13 cellular contexts compared by ENCODE assay signal in the genomic region with DNA sequence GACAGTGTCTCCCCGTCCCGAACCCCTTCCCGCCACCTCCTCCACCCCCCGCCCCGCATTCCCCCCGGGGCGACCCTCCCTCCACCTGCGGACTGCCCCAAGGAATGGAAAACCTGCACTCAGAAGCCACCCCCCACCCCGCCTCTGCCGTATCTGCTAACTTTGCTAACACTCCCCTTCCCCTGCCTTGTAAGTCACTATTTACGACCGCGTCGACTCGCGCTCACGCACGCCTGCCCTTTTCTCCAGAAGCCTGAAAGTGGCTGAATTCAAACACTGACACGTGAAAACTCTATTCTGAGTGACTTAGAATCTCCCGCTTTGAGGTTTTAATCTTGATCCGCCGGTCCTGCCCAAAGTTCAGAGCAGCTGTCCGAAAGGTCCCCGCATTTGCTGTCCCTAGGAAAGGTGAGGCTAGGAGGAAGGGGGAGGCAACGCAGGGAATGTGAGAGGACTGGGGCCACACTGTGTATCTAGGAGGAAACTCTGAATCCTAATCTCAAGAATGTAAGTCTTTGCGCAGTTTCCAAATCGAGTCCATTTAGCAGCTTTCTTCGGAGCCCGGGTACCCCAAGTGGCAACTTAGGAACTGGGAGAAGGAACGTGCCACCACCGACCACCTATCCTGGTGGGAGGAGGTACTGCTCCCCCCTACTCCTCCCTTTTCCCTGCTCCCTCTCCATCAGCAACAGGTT. TPM values are rescaled to one million over a fixed set of nuclear protein-coding genes. Genes with fewer than 3 reads are reported as not detected.
DNase-seq lines count a peak whose midpoint lies in the region; ATAC-seq, FAIRE-seq and TF ChIP-seq lines count a peak whose summit lies in the region.
"Had no signal": no experiment of that assay in that cellular context is flagged by ENCODE, and none has a peak within 500 bp of the region (broad histone marks: within the 10 kb centered on the region; RNA-seq: fewer than 3 reads in every experiment).

No MANE protein-coding gene starts in this region.

- intact Hi-C loops in endothelial cell of umbilical vein (cut with micrococcal nuclease), result no loop called here

- no TSS peak for BruUV-seq in endothelial cell of umbilical vein (replicated peaks; lab: Mats Ljungman, UMichigan)

- H3K9me2 ChIP-seq in SK-N-SH, result no peaks in the 10 kb centered on the region

- TF ChIP-seq POLR2A in endothelial cell of umbilical vein (IDR thresholded peaks at IDR 0.05; ENCODE audit: low read depth, low read length), result no peak

- no peaks in the 10 kb centered on the region for H3K9me1 ChIP-seq in endothelial cell of umbilical vein (replicated peaks; ENCODE audit: control insufficient read depth, extremely low read depth, insufficient read depth, low read length)

- H3K27ac ChIP-seq in SK-N-SH (ENCODE audit: low read depth in 2 of 2, low read length in 1 of 2) (no peak overlapping the region), endothelial cell of umbilical vein (ENCODE audit: insufficient read depth, low read depth, low read length) (no peak overlapping the region)
- H3K27ac ChIP-seq: skin epidermis, VCaP had no signal

- H3K27me3 ChIP-seq in SK-N-SH (ENCODE audit: insufficient read depth) (no peaks in the 10 kb centered on the region), endothelial cell of umbilical vein (ENCODE audit: control insufficient read depth in 2 of 2, insufficient read depth in 2 of 2, low read length in 2 of 2) (peaks cover 72 to 82% of the 10 kb centered on the region in 2 experiments), neuron (ENCODE audit: insufficient read depth, low read length) (no peaks in the 10 kb centered on the region)

- peaks cover 0 to 21% of the 10 kb centered on the region in 2 experiments; a peak in 2 of 4 replicates for H3K4me1 ChIP-seq in SK-N-SH (ENCODE audit: control insufficient read depth in 1 of 2, insufficient read depth in 2 of 2, low read depth in 1 of 2, low read length in 1 of 2)
- no peaks in the 10 kb centered on the region for H3K4me1 ChIP-seq in endothelial cell of umbilical vein (ENCODE audit: control insufficient read depth, extremely low read depth, insufficient read depth, low read length)
- H3K4me1 ChIP-seq in neuron (ENCODE audit: insufficient read depth, low read length), result peaks cover 39% of the 10 kb centered on the region

- no peak for ATAC-seq in GM21381 (IDR thresholded peaks at IDR 0.05; ENCODE audit: unreplicated experiment)
- ATAC-seq: HCT116 had no signal

- H3F3A ChIP-seq in SK-N-SH (replicated peaks; ENCODE audit: insufficient read depth), result peaks cover 10% of the 10 kb centered on the region

- TF ChIP-seq RAD21 in SK-N-SH (IDR thresholded peaks at IDR 0.05; ENCODE audit: low read length), result no peak

- H4K20me1 ChIP-seq in SK-N-SH (ENCODE audit: insufficient read depth), result no peaks in the 10 kb centered on the region
- H4K20me1 ChIP-seq in endothelial cell of umbilical vein (replicated peaks; ENCODE audit: control insufficient read depth, extremely low read depth, insufficient read depth, low read length), result no peaks in the 10 kb centered on the region

- CTCF ChIA-PET in SK-N-SH (lab: Yijun Ruan, JAX), result no interaction called here
- CTCF ChIA-PET in endothelial cell of umbilical vein (lab: Charles Lee), result no interaction called here

- H3K4me2 ChIP-seq in SK-N-SH (peak overlapping the region; percentile 89), endothelial cell of umbilical vein (ENCODE audit: insufficient read depth, low read length) (no peak overlapping the region)

- H2AFZ ChIP-seq in SK-N-SH (ENCODE audit: low read depth) (peak overlapping the region; percentile 74; the same call in 1 of the 2 replicates), endothelial cell of umbilical vein (ENCODE audit: low read depth, low read length) (no peak overlapping the region), neuron (ENCODE audit: low read depth, low read length) (no peak overlapping the region)

- TF ChIP-seq EP300 in SK-N-SH (IDR thresholded peaks at IDR 0.05; ENCODE audit: borderline replicate concordance in 1 of 2, low read depth in 1 of 2, low read length in 1 of 2), result no peak

- TF ChIP-seq CTCF in GM13976 (IDR thresholded peaks at IDR 0.05; ENCODE audit: borderline replicate concordance, control extremely low read depth, extremely low read depth, insufficient read depth, missing control alignments), result no peak
- TF ChIP-seq CTCF in SK-N-SH (IDR thresholded peaks at IDR 0.05), result no peak
- TF ChIP-seq CTCF in endothelial cell of umbilical vein (IDR thresholded peaks at IDR 0.05; ENCODE audit: extremely low read depth in 1 of 2, insufficient read depth in 1 of 2, low read depth in 1 of 2, low read length in 2 of 2), result no peak

- H3K36me3 ChIP-seq in SK-N-SH (replicated peaks in 1 of 2; ENCODE audit: control insufficient read depth in 1 of 2, insufficient read depth in 2 of 2, low read length in 1 of 2) (no peaks in the 10 kb centered on the region), endothelial cell of umbilical vein (ENCODE audit: control insufficient read depth in 2 of 2, extremely low read depth in 1 of 2, insufficient read depth in 2 of 2, low read length in 2 of 2) (no peaks in the 10 kb centered on the region), neuron (ENCODE audit: insufficient read depth, low read length) (no peaks in the 10 kb centered on the region)

- in situ Hi-C loops in GM13976 (cut with MboI; ENCODE audit: low sequenced_read_pairs, unreplicated experiment), result loop anchor here (25.0 kb wide), 2 partner anchors 287 to 1313 kb away; no protein-coding TSS in a partner anchor

- 22% methylated on average over 30 of the region's 31 CpGs for WGBS in SK-N-SH (ENCODE audit: low lambda C conversion rate)

- peak; percentile 29 for DNase-seq in GM13976 (ENCODE audit: low spot score)
- no peak for DNase-seq in SK-N-SH
- DNase-seq in endothelial cell of umbilical vein (ENCODE audit: low read depth, low spot score), result no peak
- DNase-seq in COLO829 (ENCODE audit: low spot score), result no peak
- no peak for DNase-seq in UCSD-AML1 (lab: John Stamatoyannopoulos, UW; ENCODE audit: unreplicated experiment)
- no peak for DNase-seq in SHP77 (lab: John Stamatoyannopoulos, UW)
- DNase-seq: NCI-H2171, RPMI8226 had no signal

- no peak overlapping the region for H3K9ac ChIP-seq in SK-N-SH
- no peak overlapping the region for H3K9ac ChIP-seq in endothelial cell of umbilical vein (replicated peaks; ENCODE audit: extremely low read depth, insufficient read depth, low read length)

- no peaks in the 10 kb centered on the region for H3K9me3 ChIP-seq in SK-N-SH
- H3K9me3 ChIP-seq in endothelial cell of umbilical vein (replicated peaks; ENCODE audit: control insufficient read depth, insufficient read depth, low read length), result no peaks in the 10 kb centered on the region
- no peaks in the 10 kb centered on the region for H3K9me3 ChIP-seq in neuron (ENCODE audit: low read length)

- H3K4me3 ChIP-seq in SK-N-SH (ENCODE audit: low read depth in 2 of 2, low read length in 1 of 2) (peak overlapping the region; percentile 45 to 61), endothelial cell of umbilical vein (replicated peaks in 1 of 3; ENCODE audit: insufficient read depth in 1 of 3, low read depth in 1 of 3, low read length in 3 of 3) (no peak overlapping the region), neuron (ENCODE audit: low read length) (peak overlapping the region; percentile 69)

- no peak for FAIRE-seq in endothelial cell of umbilical vein (lab: Jason Lieb, UNC)

- H3K79me2 ChIP-seq in SK-N-SH (ENCODE audit: insufficient read depth) (no peaks in the 10 kb centered on the region), endothelial cell of umbilical vein (ENCODE audit: control insufficient read depth, insufficient read depth, low read length) (no peaks in the 10 kb centered on the region)

- dilution Hi-C loops in endothelial cell of umbilical vein (cut with MboI; ENCODE audit: extremely low pct_ligation_motif_present, low sequenced_read_pairs), result no loop called here

- POLR2A ChIA-PET in SK-N-SH (lab: Yijun Ruan, JAX) (no interaction called here), endothelial cell of umbilical vein (lab: Charles Lee) (no interaction called here)

TF ChIP-seq in SK-N-SH, 30 proteins besides CTCF, POLR2A, EP300 and RAD21 (continues in another document):
- TF ChIP-seq NFIC (IDR thresholded peaks at IDR 0.05; ENCODE audit: borderline replicate concordance), result no peak
- no peak for TF ChIP-seq MAX (IDR thresholded peaks at IDR 0.05; ENCODE audit: low read depth)
- TF ChIP-seq CHD2 (IDR thresholded peaks at IDR 0.05; ENCODE audit: low read length, partially characterized antibody), result no peak
- TF ChIP-seq FOSL2 (IDR thresholded peaks at IDR 0.05; ENCODE audit: borderline replicate concordance, low read depth), result no peak
- no peak for TF ChIP-seq JUND (IDR thresholded peaks at IDR 0.05)
- TF ChIP-seq RCOR1 (IDR thresholded peaks at IDR 0.05; ENCODE audit: low read length), result no peak
- TF ChIP-seq ELF1 (IDR thresholded peaks at IDR 0.05), result no peak

TF ChIP-seq in endothelial cell of umbilical vein, 7 proteins besides CTCF, POLR2A, EP300 and RAD21:
- TF ChIP-seq MYC (IDR thresholded peaks at IDR 0.05; ENCODE audit: low read depth, low read length) (no peak), EZH2 (IDR thresholded peaks at IDR 0.05; ENCODE audit: borderline replicate concordance, low read depth, low read length, severe bottlenecking) (peak; percentile 71), GATA2 (IDR thresholded peaks at IDR 0.05; ENCODE audit: insufficient read depth, insufficient read length, low read depth, low read length) (no peak)

RNA-seq across cellular contexts. Expression of gene POU3F2, which starts 9.3 kb away (rescaled TPM):
- polyA plus RNA-seq in SK-N-SH (2012; rRNA removed) (0.93 and 1.0 TPM in 2 replicates), endothelial cell of umbilical vein (not detected in 2 replicates)
- 0.92 and 1.1 TPM in 2 replicates for polyA plus RNA-seq in SK-N-SH (2012; cell fraction: cytosol; rRNA removed)
- polyA plus RNA-seq in SK-N-SH (2012; cell fraction: nucleus; rRNA removed), result 0.89 and 1.0 TPM in 2 replicates
- total RNA-seq in endothelial cell of umbilical vein, result not detected in 2 replicates
- polyA plus RNA-seq in endothelial cell of umbilical vein (2011; cell fraction: cytosol; rRNA removed), result not detected in 2 replicates
- polyA plus RNA-seq in endothelial cell of umbilical vein (2011; cell fraction: nucleus; rRNA removed), result not detected in 2 replicates
- not detected in 2 replicates for polyA plus RNA-seq in endothelial cell of umbilical vein (2012)
- polyA minus RNA-seq in endothelial cell of umbilical vein, result 0.05 TPM in 1 of 2 replicates, not detected in the other
- polyA minus RNA-seq in endothelial cell of umbilical vein (2011; cell fraction: cytosol; rRNA and poly(A)+ RNA removed), result 0.41 TPM
- not detected in 2 replicates for polyA minus RNA-seq in endothelial cell of umbilical vein (2011; cell fraction: nucleus; rRNA and poly(A)+ RNA removed)

Comparison
In these comparisons a context has a peak if more than half of its experiments do, and no peak if none do; other contexts are left out.
1. H3K4me3 ChIP-seq: peak in SK-N-SH (2 of 2) and neuron (single experiment); none in endothelial cell of umbilical vein (0 of 3).